Comparison of ENCODE assay signal across 8 cellular contexts in genomic region chr1:150150511-150151021, GRCh38. TPM values are rescaled to one million over a fixed set of nuclear protein-coding genes. Genes with fewer than 3 reads are reported as not detected.
DNase-seq lines count a peak whose midpoint lies in the region; ATAC-seq and TF ChIP-seq lines count a peak whose summit lies in the region.

No MANE protein-coding gene starts in this region.

- H3K27me3 ChIP-seq in CD4-positive, CD25-positive, alpha-beta regulatory T cell (ENCODE audit: control insufficient read depth, insufficient read depth, low read length) = no peaks in the 10 kb centered on the region
- peaks cover 5% of the 10 kb centered on the region for H3K27me3 ChIP-seq in rectal smooth muscle tissue (ENCODE audit: control insufficient read depth, insufficient read depth, low read length)

- H3K4me3 ChIP-seq in CD4-positive, CD25-positive, alpha-beta regulatory T cell (ENCODE audit: low read depth, low read length) = peak overlapping the region; percentile 94
- peak overlapping the region; percentile 85 for H3K4me3 ChIP-seq in Jurkat, Clone E6-1 (ENCODE audit: low read length)
- peak overlapping the region; percentile 91 for H3K4me3 ChIP-seq in rectal smooth muscle tissue (ENCODE audit: low read length)

- no peak for TF ChIP-seq CTCF in GM13976 (IDR thresholded peaks at IDR 0.05; ENCODE audit: borderline replicate concordance, control extremely low read depth, extremely low read depth, insufficient read depth, missing control alignments)

- in situ Hi-C loops in GM13976 (cut with MboI; ENCODE audit: low sequenced_read_pairs, unreplicated experiment) = loop anchor here (25.0 kb wide), 1 partner anchor 188 kb away; no protein-coding TSS in a partner anchor

- peaks cover 28 to 61% (median 41%) of the 10 kb centered on the region in 4 donors for H3K4me1 Mint-ChIP-seq in CD4-positive, CD25-positive, alpha-beta regulatory T cell
- peaks cover 61% of the 10 kb centered on the region for H3K4me1 Mint-ChIP-seq in activated T-cell treated with anti-CD3 and anti-CD28 coated beads, Interleukin-2, amount 50 U/mL, for 4 hours (ENCODE audit: low read depth)

- no peaks in the 10 kb centered on the region for H3K9me3 ChIP-seq in CD4-positive, CD25-positive, alpha-beta regulatory T cell (ENCODE audit: control insufficient read depth in 2 of 2, low read length in 2 of 2)

- peaks cover 31% of the 10 kb centered on the region for H3K36me3 Mint-ChIP-seq in CD4-positive, CD25-positive, alpha-beta regulatory T cell
- peaks cover 16% of the 10 kb centered on the region for H3K36me3 Mint-ChIP-seq in activated T-cell treated with anti-CD3 and anti-CD28 coated beads, Interleukin-2, amount 50 U/mL, for 4 hours (ENCODE audit: insufficient read depth)

- peak overlapping the region; percentile 97 for H3K9ac ChIP-seq in rectal smooth muscle tissue (ENCODE audit: low read length)

- peak overlapping the region; percentile 95 to 98 (median 98) for H3K27ac Mint-ChIP-seq in CD4-positive, CD25-positive, alpha-beta regulatory T cell

- ATAC-seq in CD4-positive, CD25-positive, alpha-beta regulatory T cell (ENCODE audit: low read depth in 2 of 2) = no peak
- no peak for ATAC-seq in activated T-cell treated with anti-CD3 and anti-CD28 coated beads, Interleukin-2, amount 50 U/mL, for 4 hours
- no peak for ATAC-seq in GM21723 (IDR thresholded peaks at IDR 0.05; ENCODE audit: unreplicated experiment)

- peak in 1 of 3 donors; percentile 36 for DNase-seq in CD4-positive, CD25-positive, alpha-beta regulatory T cell
- no peak for DNase-seq in Jurkat, Clone E6-1 (ENCODE audit: low read depth, low spot score)
- DNase-seq in activated T-cell treated with anti-CD3 and anti-CD28 coated beads, Interleukin-2, amount 50 U/mL, for 4 hours = peak; percentile 23
- DNase-seq in germinal center (ENCODE audit: low spot score) = peak; percentile 35
- no peak for DNase-seq in GM13976 (ENCODE audit: low spot score)
- no peak for DNase-seq in SW 1271 (lab: John Stamatoyannopoulos, UW)

- H3K4me1 ChIP-seq in CD4-positive, CD25-positive, alpha-beta regulatory T cell (ENCODE audit: control insufficient read depth, insufficient read depth, low read length, poor library complexity, severe bottlenecking) = peaks cover 39% of the 10 kb centered on the region
- peaks cover 30% of the 10 kb centered on the region for H3K4me1 ChIP-seq in rectal smooth muscle tissue (ENCODE audit: control insufficient read depth, insufficient read depth, low read length)

- H3K9me3 Mint-ChIP-seq in CD4-positive, CD25-positive, alpha-beta regulatory T cell = no peaks in the 10 kb centered on the region
- no peaks in the 10 kb centered on the region for H3K9me3 Mint-ChIP-seq in activated T-cell treated with anti-CD3 and anti-CD28 coated beads, Interleukin-2, amount 50 U/mL, for 4 hours

- H3K27ac ChIP-seq in CD4-positive, CD25-positive, alpha-beta regulatory T cell (ENCODE audit: insufficient read depth, low read length, poor library complexity, severe bottlenecking) = peak overlapping the region; percentile 81
- peak overlapping the region; percentile 96 for H3K27ac ChIP-seq in rectal smooth muscle tissue (ENCODE audit: low read depth, low read length)

- H3K27me3 Mint-ChIP-seq in CD4-positive, CD25-positive, alpha-beta regulatory T cell = no peaks in the 10 kb centered on the region
- no peaks in the 10 kb centered on the region for H3K27me3 Mint-ChIP-seq in activated T-cell treated with anti-CD3 and anti-CD28 coated beads, Interleukin-2, amount 50 U/mL, for 4 hours (ENCODE audit: low read depth)

- H3K36me3 ChIP-seq in CD4-positive, CD25-positive, alpha-beta regulatory T cell (ENCODE audit: control insufficient read depth, insufficient read depth, low read length) = peaks cover 23% of the 10 kb centered on the region
- H3K36me3 ChIP-seq in rectal smooth muscle tissue (ENCODE audit: control insufficient read depth, insufficient read depth, low read length) = peaks cover 11% of the 10 kb centered on the region

- H3K4me3 Mint-ChIP-seq in CD4-positive, CD25-positive, alpha-beta regulatory T cell = peak overlapping the region; percentile 94 to 97 (median 95)
- H3K4me3 Mint-ChIP-seq in activated T-cell treated with anti-CD3 and anti-CD28 coated beads, Interleukin-2, amount 50 U/mL, for 4 hours = peak overlapping the region; percentile 92

RNA-seq across cellular contexts. Expression of gene PLEKHO1, which starts 0.8 kb away (rescaled TPM):
- total RNA-seq in CD4-positive, CD25-positive, alpha-beta regulatory T cell = 61.0 TPM
- polyA plus RNA-seq in CD4-positive, CD25-positive, alpha-beta regulatory T cell = 10 to 100 TPM; 21.5 to 31.5 (median 27.5) TPM
- polyA plus RNA-seq in Jurkat, Clone E6-1 (2012; ENCODE audit: insufficient read depth, insufficient read length) = 73.8 TPM
- 10 to 100 TPM; 16.6 to 20.9 (median 17.7) TPM for total RNA-seq in activated T-cell treated with anti-CD3 and anti-CD28 coated beads, Interleukin-2, amount 50 U/mL, for 4 hours

Comparison
In these comparisons a context has a peak if more than half of its experiments do, and no peak if none do; other contexts are left out.
1. DNase-seq: peak in activated T-cell treated with anti-CD3 and anti-CD28 coated beads, Interleukin-2, amount 50 U/mL, for 4 hours (single experiment) and germinal center (single experiment); none in Jurkat, Clone E6-1 (single experiment), GM13976 (single experiment) and SW 1271 (0 of 2).
2. Peak in every context shown above with its lines, with median percentiles within 50 percentile points of each other: H3K4me3 ChIP-seq.